ENCODE assay signal across 8 cellular contexts in the genomic region with DNA sequence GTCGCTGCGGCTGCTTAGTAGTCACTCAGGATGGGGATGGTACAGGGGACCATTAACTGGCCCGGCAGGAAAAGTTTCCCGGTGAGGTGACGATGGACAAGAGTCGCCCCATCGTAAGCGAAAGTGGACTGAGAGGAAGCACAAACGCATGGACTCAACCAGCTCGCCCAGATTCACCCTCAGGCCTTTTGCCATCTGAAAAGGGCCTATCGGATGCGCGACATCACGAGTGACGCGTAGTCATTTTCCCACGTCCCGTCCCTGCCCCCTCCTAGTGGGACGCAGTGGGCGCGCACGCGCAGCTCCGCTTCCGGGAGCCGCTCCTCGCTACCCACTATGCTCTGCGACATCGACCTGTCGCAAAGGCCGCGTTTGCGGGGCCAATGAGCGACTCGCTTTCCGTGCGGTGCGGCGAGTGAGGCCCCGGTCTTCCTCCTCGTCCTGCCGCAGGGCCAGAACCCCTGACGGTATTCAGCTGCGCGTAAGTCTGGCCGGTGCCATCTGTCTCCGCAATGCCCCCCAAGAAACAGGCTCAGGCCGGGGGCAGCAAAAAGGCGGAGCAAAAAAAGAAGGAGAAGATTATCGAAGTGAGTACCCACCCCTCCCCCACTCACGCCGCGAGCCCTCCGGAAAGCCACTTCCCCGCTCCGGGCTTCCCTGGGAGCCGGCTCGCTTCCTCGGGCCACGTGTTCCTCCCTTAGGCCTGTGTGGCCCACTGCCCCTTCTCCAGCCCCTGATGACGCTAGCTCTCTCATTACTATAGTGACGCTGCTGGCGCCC. TPM values are rescaled to one million over a fixed set of nuclear protein-coding genes. Genes with fewer than 3 reads are reported as not detected.
DNase-seq lines count a peak whose midpoint lies in the region; ATAC-seq and TF ChIP-seq lines count a peak whose summit lies in the region.

A gene (plus strand): TSS at position 390 of the 780 bp plus-strand sequence. CDS start 123 bp downstream, at position 513.

- peak within 1 kb of the TSS; percentile 95 for H3K9ac ChIP-seq in GM23248

- no peaks in the 10 kb centered on the region for H3K9me2 ChIP-seq in DOHH2 (replicated peaks; ENCODE audit: control insufficient read depth, low read length)
- no peaks in the 10 kb centered on the region for H3K9me2 ChIP-seq in GM23248 (ENCODE audit: insufficient read depth)

- no peaks in the 10 kb centered on the region for H3K27me3 Mint-ChIP-seq in activated T-helper 17 cell treated with anti-CD3 and anti-CD28 coated beads, Interleukin-2, amount 50 U/mL, for 72 hours
- peaks cover 0 to 2% (median 0%) of the 10 kb centered on the region in 5 donors for H3K27me3 Mint-ChIP-seq in naive thymus-derived CD4-positive, alpha-beta T cell
- H3K27me3 Mint-ChIP-seq in stimulated activated naive B cell treated with anti-CD40 and anti-IgM and Interleukin-4, amounts not matched to agents 10 μg/mL and 1 μg/mL and 100 μg/mL, for 72 hours = no peaks in the 10 kb centered on the region

- CTCF ChIA-PET in RWPE1 (lab: Yijun Ruan, JAX) = interaction anchor here (0.6 to 0.7 kb wide), 2 partner anchors 16 to 156 kb away, joined by 3 to 6 read pairs; no protein-coding TSS in a partner anchor
- CTCF ChIA-PET in naive thymus-derived CD4-positive, alpha-beta T cell (lab: Charles Lee) = no interaction called here

- H4K20me1 ChIP-seq in DOHH2 (ENCODE audit: control insufficient read depth, insufficient read depth, low read depth, low read length) = peaks cover 39% of the 10 kb centered on the region
- peaks cover 20% of the 10 kb centered on the region for H4K20me1 ChIP-seq in GM23248 (ENCODE audit: insufficient read depth)

- intact Hi-C loops in naive thymus-derived CD4-positive, alpha-beta T cell (cut with micrococcal nuclease) = loop anchor here (1.0 to 5.0 kb wide), 6 partner anchors 9 to 208 kb away; a partner anchor contains a TSS

- ATAC-seq in activated T-helper 17 cell treated with anti-CD3 and anti-CD28 coated beads, Interleukin-2, amount 50 U/mL, for 72 hours (replicated peaks) = peak; percentile 92
- peak; percentile 98 for ATAC-seq in naive thymus-derived CD4-positive, alpha-beta T cell
- ATAC-seq in stimulated activated naive B cell treated with anti-CD40 and anti-IgM and Interleukin-4, amounts not matched to agents 10 μg/mL and 1 μg/mL and 100 μg/mL, for 72 hours (replicated peaks) = peak; percentile 84 to 88

- 1% methylated on average over 57 to 61 of the region's 63 CpGs for WGBS in GM23248 (ENCODE audit: low coverage in 1 of 2, low lambda C conversion rate in 2 of 2, missing lambda C conversion rate in 2 of 2), 2 experiments

- no peak for TF ChIP-seq CTCF in DOHH2 (IDR thresholded peaks at IDR 0.05; ENCODE audit: low read depth, low read length, poor library complexity, severe bottlenecking)
- TF ChIP-seq CTCF in RWPE1 (conservative IDR thresholded peaks at IDR 0.05; ENCODE audit: low read depth) = no peak

- H2AFZ ChIP-seq in GM23248 = peak within 1 kb of the TSS; percentile 93

- H3K4me3 ChIP-seq in DOHH2 (ENCODE audit: low read length) = peak within 1 kb of the TSS; percentile 98
- H3K4me3 ChIP-seq in GM23248 = peak within 1 kb of the TSS; percentile 97
- H3K4me3 ChIP-seq in naive thymus-derived CD4-positive, alpha-beta T cell (ENCODE audit: low read length) = peak within 1 kb of the TSS; percentile 95

- H3K27ac ChIP-seq in DOHH2 (ENCODE audit: low read depth, low read length) (peak within 1 kb of the TSS; percentile 70), GM23248 (peak within 1 kb of the TSS; percentile 97), RWPE1 (peak within 1 kb of the TSS; percentile 90)
- peak within 1 kb of the TSS; percentile 96 for H3K27ac ChIP-seq in naive thymus-derived CD4-positive, alpha-beta T cell (ENCODE audit: low read depth, low read length)

- POLR2A ChIA-PET in RWPE1 (lab: Yijun Ruan, JAX; ENCODE audit: low non-redundant PET) = interaction anchor here (0.9 kb wide), 1 partner anchor 506 kb away, joined by 3 read pairs; no protein-coding TSS in a partner anchor
- POLR2A ChIA-PET in naive thymus-derived CD4-positive, alpha-beta T cell (lab: Charles Lee) = interaction anchor here (0.6 to 3.0 kb wide), 7 partner anchors 10 to 106 kb away, joined by 3 to 26 read pairs (median 4); a partner anchor contains a TSS

- peaks cover 41% of the 10 kb centered on the region for H3K36me3 Mint-ChIP-seq in activated T-helper 17 cell treated with anti-CD3 and anti-CD28 coated beads, Interleukin-2, amount 50 U/mL, for 72 hours (ENCODE audit: low read depth)
- H3K36me3 Mint-ChIP-seq in naive thymus-derived CD4-positive, alpha-beta T cell = peaks cover 0 to 14% (median 7%) of the 10 kb centered on the region in 5 donors
- peaks cover 19 to 31% of the 10 kb centered on the region in 2 donors for H3K36me3 Mint-ChIP-seq in stimulated activated naive B cell treated with anti-CD40 and anti-IgM and Interleukin-4, amounts not matched to agents 10 μg/mL and 1 μg/mL and 100 μg/mL, for 72 hours

- H3K4me1 Mint-ChIP-seq in activated T-helper 17 cell treated with anti-CD3 and anti-CD28 coated beads, Interleukin-2, amount 50 U/mL, for 72 hours = peaks cover 33% of the 10 kb centered on the region
- peaks cover 37 to 86% (median 64%) of the 10 kb centered on the region in 7 donors for H3K4me1 Mint-ChIP-seq in naive thymus-derived CD4-positive, alpha-beta T cell
- H3K4me1 Mint-ChIP-seq in stimulated activated naive B cell treated with anti-CD40 and anti-IgM and Interleukin-4, amounts not matched to agents 10 μg/mL and 1 μg/mL and 100 μg/mL, for 72 hours = peaks cover 28 to 56% of the 10 kb centered on the region in 2 donors

- peaks cover 52% of the 10 kb centered on the region for H3K4me1 ChIP-seq in DOHH2 (ENCODE audit: control insufficient read depth, low read length)
- H3K4me1 ChIP-seq in GM23248 (ENCODE audit: insufficient read depth) = peaks cover 21% of the 10 kb centered on the region
- peaks cover 33 to 36% of the 10 kb centered on the region in 2 donors for H3K4me1 ChIP-seq in naive thymus-derived CD4-positive, alpha-beta T cell (ENCODE audit: control insufficient read depth in 2 of 2, insufficient read depth in 2 of 2, low read length in 2 of 2)

- peaks cover 93% of the 10 kb centered on the region for H3K79me2 ChIP-seq in DOHH2 (ENCODE audit: control insufficient read depth, low read length)
- H3K79me2 ChIP-seq in GM23248 (ENCODE audit: insufficient read depth) = peaks cover 66% of the 10 kb centered on the region

- DNase-seq in GM23248 (peak; percentile 100), Kasumi-1 (lab: John Stamatoyannopoulos, UW) (peak; percentile 95 to 97), RWPE1 (ENCODE audit: low spot score) (peak; percentile 92), fibroblast of gingiva (ENCODE audit: low read depth) (peak; percentile 99)
- DNase-seq in naive thymus-derived CD4-positive, alpha-beta T cell = peak; percentile 91 to 97 (median 96)
- DNase-seq in stimulated activated naive B cell treated with anti-CD40 and anti-IgM and Interleukin-4, amounts not matched to agents 10 μg/mL and 1 μg/mL and 100 μg/mL, for 72 hours = peak; percentile 98

- no peaks in the 10 kb centered on the region for H3K27me3 ChIP-seq in DOHH2 (ENCODE audit: control insufficient read depth, low read length)
- H3K27me3 ChIP-seq in GM23248 (replicated peaks; ENCODE audit: insufficient read depth) = no peaks in the 10 kb centered on the region
- H3K27me3 ChIP-seq in naive thymus-derived CD4-positive, alpha-beta T cell (ENCODE audit: control insufficient read depth in 2 of 2, insufficient read depth in 2 of 2, low read length in 2 of 2) = no peaks in the 10 kb centered on the region

- H3F3A ChIP-seq in DOHH2 (ENCODE audit: control insufficient read depth, insufficient read depth) = no peaks in the 10 kb centered on the region
- no peaks in the 10 kb centered on the region for H3F3A ChIP-seq in GM23248 (ENCODE audit: insufficient read depth)

- in situ Hi-C loops in GM23248 (cut with MboI) = no loop called here

- peak within 1 kb of the TSS; percentile 99 for H3K4me3 Mint-ChIP-seq in activated T-helper 17 cell treated with anti-CD3 and anti-CD28 coated beads, Interleukin-2, amount 50 U/mL, for 72 hours
- peak within 1 kb of the TSS; percentile 96 to 99 (median 99) for H3K4me3 Mint-ChIP-seq in naive thymus-derived CD4-positive, alpha-beta T cell
- H3K4me3 Mint-ChIP-seq in stimulated activated naive B cell treated with anti-CD40 and anti-IgM and Interleukin-4, amounts not matched to agents 10 μg/mL and 1 μg/mL and 100 μg/mL, for 72 hours = peak within 1 kb of the TSS; percentile 90 to 91

- H3K27ac Mint-ChIP-seq in activated T-helper 17 cell treated with anti-CD3 and anti-CD28 coated beads, Interleukin-2, amount 50 U/mL, for 72 hours = peak within 1 kb of the TSS; percentile 99
- H3K27ac Mint-ChIP-seq in naive thymus-derived CD4-positive, alpha-beta T cell = peak within 1 kb of the TSS; percentile 95 to 100 (median 99)
- H3K27ac Mint-ChIP-seq in stimulated activated naive B cell treated with anti-CD40 and anti-IgM and Interleukin-4, amounts not matched to agents 10 μg/mL and 1 μg/mL and 100 μg/mL, for 72 hours = peak within 1 kb of the TSS; percentile 98

- H3K4me2 ChIP-seq in DOHH2 (ENCODE audit: low read length) (peak within 1 kb of the TSS; percentile 87), GM23248 (ENCODE audit: unreplicated experiment) (peak within 1 kb of the TSS; percentile 100)

- no peaks in the 10 kb centered on the region for H3K9me3 ChIP-seq in DOHH2 (ENCODE audit: control insufficient read depth, insufficient read depth, low read length)
- no peaks in the 10 kb centered on the region for H3K9me3 ChIP-seq in GM23248 (ENCODE audit: low read depth)
- no peaks in the 10 kb centered on the region for H3K9me3 ChIP-seq in naive thymus-derived CD4-positive, alpha-beta T cell (ENCODE audit: control insufficient read depth in 2 of 3, low read length in 3 of 3)

- H3K36me3 ChIP-seq in DOHH2 (ENCODE audit: control insufficient read depth, low read length) (peaks cover 47% of the 10 kb centered on the region), GM23248 (ENCODE audit: low read depth) (no peaks in the 10 kb centered on the region)
- H3K36me3 ChIP-seq in naive thymus-derived CD4-positive, alpha-beta T cell (ENCODE audit: control insufficient read depth in 2 of 3, insufficient read depth in 3 of 3, low read length in 3 of 3) = peaks cover 0 to 6% (median 0%) of the 10 kb centered on the region in 3 experiments

- no peaks in the 10 kb centered on the region for H3K9me3 Mint-ChIP-seq in activated T-helper 17 cell treated with anti-CD3 and anti-CD28 coated beads, Interleukin-2, amount 50 U/mL, for 72 hours
- H3K9me3 Mint-ChIP-seq in naive thymus-derived CD4-positive, alpha-beta T cell = peaks cover 0 to 9% (median 0%) of the 10 kb centered on the region in 11 donors
- no peaks in the 10 kb centered on the region for H3K9me3 Mint-ChIP-seq in stimulated activated naive B cell treated with anti-CD40 and anti-IgM and Interleukin-4, amounts not matched to agents 10 μg/mL and 1 μg/mL and 100 μg/mL, for 72 hours

RNA-seq across cellular contexts. Expression of the gene that starts here (rescaled TPM):
- total RNA-seq in GM23248 (2014; rRNA removed; shearing (Covaris generic)) = 43.8 and 98.0 TPM in 2 replicates
- polyA plus RNA-seq in GM23248 (2016; fragmentation: Nextera tagmentation; extraction: Ambion mirVana) = 88.7 and 103 TPM in 2 replicates
- 10 to 100 TPM; 54.4 to 82.0 TPM for total RNA-seq in activated T-helper 17 cell treated with anti-CD3 and anti-CD28 coated beads, Interleukin-2, amount 50 U/mL, for 72 hours
- 10 to 100 TPM; 53.4 to 87.4 (median 64.6) TPM for total RNA-seq in naive thymus-derived CD4-positive, alpha-beta T cell
- 10 to 100 TPM; 66.8 to 74.5 TPM for polyA plus RNA-seq in naive thymus-derived CD4-positive, alpha-beta T cell

Comparison
In these comparisons a context has a peak if more than half of its experiments do, and no peak if none do; other contexts are left out.
1. Peak in every context shown above with its lines: DNase-seq, ATAC-seq, H3K4me3 ChIP-seq and H3K27ac ChIP-seq.